26 cellular contexts compared by ENCODE assay signal in genomic region chr3:168794427-168794826, GRCh38.
"Had no signal": no experiment of that assay in that cellular context is flagged by ENCODE, and none has a peak within 500 bp of the region (broad histone marks: within the 10 kb centered on the region; RNA-seq: fewer than 3 reads in every experiment).

No MANE protein-coding gene starts in this region.

- H3K27me3 ChIP-seq: cardiac muscle cell, foreskin keratinocyte, hepatocyte, vagina had no signal

- H3K36me3 ChIP-seq: lower lobe of right lung, thoracic aorta, vagina, WERI-Rb-1 had no signal

- H3K4me1 ChIP-seq: foreskin keratinocyte, lower lobe of right lung, vagina had no signal

- H3K4me3 ChIP-seq: cardiac muscle cell, hepatocyte, lower lobe of right lung, thoracic aorta, vagina had no signal

- FAIRE-seq: endometrium, small intestine had no signal

- H3K79me2 ChIP-seq: hepatocyte had no signal

- H3K9me3 ChIP-seq: lower lobe of right lung, thoracic aorta, vagina had no signal

- H3K4me2 ChIP-seq: hepatocyte had no signal

- H3K27ac ChIP-seq: cardiac muscle cell, foreskin keratinocyte, hepatocyte, lower lobe of right lung, thoracic aorta, vagina, WERI-Rb-1 had no signal

- ATAC-seq: activated CD8-positive, alpha-beta T cell treated with anti-CD3 and anti-CD28 coated beads, Interleukin-2, amount 10 ng/mL, durations not matched to agents 7 days and 5 days; activated naive CD8-positive, alpha-beta T cell treated with anti-CD3 and anti-CD28 coated beads, Interleukin-2, amount 50 U/mL, for 24 hours; foreskin keratinocyte; left lobe of liver; lower lobe of right lung; sciatic nerve had no signal

- DNase-seq: activated CD4-positive, alpha-beta T cell treated with anti-CD3 and anti-CD28 coated beads, Interleukin-2, amount 50 U/mL, for 1 hour; activated CD4-positive, CD25-positive, alpha-beta regulatory T cell treated with anti-CD3 and anti-CD28 coated beads, Interleukin-2, amount 50 U/mL, for 72 hours; activated CD8-positive, alpha-beta T cell treated with anti-CD3 and anti-CD28 coated beads, Interleukin-2, amount 10 ng/mL, durations not matched to agents 7 days and 5 days; activated gamma-delta T cell; activated naive CD4-positive, alpha-beta T cell treated with anti-CD3 and anti-CD28 coated beads, Interleukin-2, amount 50 U/mL, for 16 hours; activated naive CD8-positive, alpha-beta T cell treated with anti-CD3 and anti-CD28 coated beads, Interleukin-2, amount 50 U/mL, for 24 hours; cortex of kidney; effector CD4-positive, alpha-beta T cell; erythroblast; foreskin keratinocyte; immature natural killer cell; lower lobe of right lung; naive B cell; nucleus accumbens; small intestine; stimulated activated CD4-positive, alpha-beta T cell treated with anti-CD3 and anti-CD28 coated beads, Interleukin-15, amount 100 ng/mL, for 24 hours; stimulated activated CD4-positive, alpha-beta T cell treated with anti-CD3 and anti-CD28 coated beads, Interleukin-2, amount 100 ng/mL, for 48 hours; stimulated activated naive CD4-positive, alpha-beta T cell treated with Interleukin-2 at 50 U/mL for 16 hours; WERI-Rb-1 had no signal

- H2AFZ ChIP-seq: hepatocyte had no signal
